In genomic region chr12:15772405-15773018, GRCh38 we compare ENCODE assay signal across 10 cellular contexts. TPM values are rescaled to one million over a fixed set of nuclear protein-coding genes. Genes with fewer than 3 reads are reported as not detected.
DNase-seq lines count a peak whose midpoint lies in the region; ATAC-seq and TF ChIP-seq lines count a peak whose summit lies in the region.
"Had no signal": no experiment of that assay in that cellular context is flagged by ENCODE, and none has a peak within 500 bp of the region (broad histone marks: within the 10 kb centered on the region; RNA-seq: fewer than 3 reads in every experiment).

No MANE protein-coding gene starts in this region.

- H3K27ac ChIP-seq in foreskin keratinocyte, result no peak overlapping the region
- H3K27ac ChIP-seq: ovary had no signal

- H3K4me1 ChIP-seq in foreskin keratinocyte, result no peaks in the 10 kb centered on the region

- peaks cover 7 to 10% of the 10 kb centered on the region in 2 donors for H3K27me3 Mint-ChIP-seq in natural killer cell (ENCODE audit: low read depth in 2 of 2)
- peaks cover 14 to 17% of the 10 kb centered on the region in 2 donors for H3K27me3 Mint-ChIP-seq in natural killer cell treated with Interleukin-12 subunit alpha and Interleukin-12 subunit beta and Interleukin-15 and Interleukin-18, amount 100 ng/mL, for 72 hours
- H3K27me3 Mint-ChIP-seq in activated T-helper 2 cell treated with anti-CD3 and anti-CD28 coated beads, Interferon-gamma antibody, Interleukin-2, Interleukin-4, amounts not matched to agents 10 μg/mL and 5 μg/mL and 100 μg/mL, durations not matched to agents 14 hours and 24 hours and 36 hours (ENCODE audit: low read depth), result peaks cover 7% of the 10 kb centered on the region

- no peaks in the 10 kb centered on the region for H3K36me3 Mint-ChIP-seq in natural killer cell
- no peaks in the 10 kb centered on the region for H3K36me3 Mint-ChIP-seq in natural killer cell treated with Interleukin-12 subunit alpha and Interleukin-12 subunit beta and Interleukin-15 and Interleukin-18, amount 100 ng/mL, for 72 hours
- no peaks in the 10 kb centered on the region for H3K36me3 Mint-ChIP-seq in activated T-helper 2 cell treated with anti-CD3 and anti-CD28 coated beads, Interferon-gamma antibody, Interleukin-2, Interleukin-4, amounts not matched to agents 10 μg/mL and 5 μg/mL and 100 μg/mL, durations not matched to agents 14 hours and 24 hours and 36 hours (ENCODE audit: low read depth)
- H3K36me3 Mint-ChIP-seq: activated naive CD4-positive, alpha-beta T cell treated with anti-CD3 and anti-CD28 coated beads, Interleukin-2, amount 50 U/mL, for 72 hours had no signal

- no peaks in the 10 kb centered on the region for H3K27me3 ChIP-seq in foreskin keratinocyte
- H3K27me3 ChIP-seq: ovary had no signal

- DNase-seq in natural killer cell (no peak), RPMI7951 (ENCODE audit: low read depth) (peak; percentile 40), foreskin keratinocyte (peak in 1 of 2 donors; percentile 34), activated gamma-delta T cell treated with Interleukin-2 at 50 U/mL for 16 hours (no peak), KG1 (lab: John Stamatoyannopoulos, UW) (no peak)
- DNase-seq in natural killer cell treated with Interleukin-12 subunit alpha and Interleukin-12 subunit beta and Interleukin-15 and Interleukin-18, amount 100 ng/mL, for 72 hours (ENCODE audit: low spot score), result no peak
- DNase-seq in effector CD8-positive, alpha-beta T cell (lab: John Stamatoyannopoulos, UW), result no peak
- DNase-seq in activated T-helper 2 cell treated with anti-CD3 and anti-CD28 coated beads, Interferon-gamma antibody, Interleukin-2, Interleukin-4, amounts not matched to agents 10 μg/mL and 5 μg/mL and 100 μg/mL, durations not matched to agents 14 hours and 24 hours and 36 hours (ENCODE audit: low spot score), result no peak
- DNase-seq: ovary had no signal

- peaks cover 0 to under 1% of the 10 kb centered on the region in 2 donors for H3K4me1 Mint-ChIP-seq in natural killer cell
- peaks cover under 1% of the 10 kb centered on the region in 2 donors for H3K4me1 Mint-ChIP-seq in natural killer cell treated with Interleukin-12 subunit alpha and Interleukin-12 subunit beta and Interleukin-15 and Interleukin-18, amount 100 ng/mL, for 72 hours (ENCODE audit: low read depth in 2 of 2)
- H3K4me1 Mint-ChIP-seq in activated T-helper 2 cell treated with anti-CD3 and anti-CD28 coated beads, Interferon-gamma antibody, Interleukin-2, Interleukin-4, amounts not matched to agents 10 μg/mL and 5 μg/mL and 100 μg/mL, durations not matched to agents 14 hours and 24 hours and 36 hours (ENCODE audit: low read depth), result peaks cover 4% of the 10 kb centered on the region

- no peak overlapping the region for H3K4me3 Mint-ChIP-seq in natural killer cell
- no peak overlapping the region for H3K4me3 Mint-ChIP-seq in natural killer cell treated with Interleukin-12 subunit alpha and Interleukin-12 subunit beta and Interleukin-15 and Interleukin-18, amount 100 ng/mL, for 72 hours
- H3K4me3 Mint-ChIP-seq in activated T-helper 2 cell treated with anti-CD3 and anti-CD28 coated beads, Interferon-gamma antibody, Interleukin-2, Interleukin-4, amounts not matched to agents 10 μg/mL and 5 μg/mL and 100 μg/mL, durations not matched to agents 14 hours and 24 hours and 36 hours (ENCODE audit: low read depth), result no peak overlapping the region

- TF ChIP-seq CTCF in natural killer cell (IDR thresholded peaks at IDR 0.05) (peak; percentile 43), foreskin keratinocyte (conservative IDR thresholded peaks at IDR 0.05) (peak; percentile 78)

- H3K27ac Mint-ChIP-seq in natural killer cell, result no peak overlapping the region
- no peak overlapping the region for H3K27ac Mint-ChIP-seq in natural killer cell treated with Interleukin-12 subunit alpha and Interleukin-12 subunit beta and Interleukin-15 and Interleukin-18, amount 100 ng/mL, for 72 hours
- no peak overlapping the region for H3K27ac Mint-ChIP-seq in activated T-helper 2 cell treated with anti-CD3 and anti-CD28 coated beads, Interferon-gamma antibody, Interleukin-2, Interleukin-4, amounts not matched to agents 10 μg/mL and 5 μg/mL and 100 μg/mL, durations not matched to agents 14 hours and 24 hours and 36 hours
- H3K27ac Mint-ChIP-seq: activated naive CD4-positive, alpha-beta T cell treated with anti-CD3 and anti-CD28 coated beads, Interleukin-2, amount 50 U/mL, for 72 hours had no signal

- no peaks in the 10 kb centered on the region for H3K9me3 Mint-ChIP-seq in natural killer cell
- H3K9me3 Mint-ChIP-seq in natural killer cell treated with Interleukin-12 subunit alpha and Interleukin-12 subunit beta and Interleukin-15 and Interleukin-18, amount 100 ng/mL, for 72 hours, result no peaks in the 10 kb centered on the region
- no peaks in the 10 kb centered on the region for H3K9me3 Mint-ChIP-seq in activated T-helper 2 cell treated with anti-CD3 and anti-CD28 coated beads, Interferon-gamma antibody, Interleukin-2, Interleukin-4, amounts not matched to agents 10 μg/mL and 5 μg/mL and 100 μg/mL, durations not matched to agents 14 hours and 24 hours and 36 hours
- H3K9me3 Mint-ChIP-seq: activated naive CD4-positive, alpha-beta T cell treated with anti-CD3 and anti-CD28 coated beads, Interleukin-2, amount 50 U/mL, for 72 hours had no signal

- intact Hi-C loops in natural killer cell (cut with micrococcal nuclease), result loop anchor here (1.0 kb wide), 1 partner anchor 84 kb away; no protein-coding TSS in a partner anchor
- intact Hi-C loops in activated T-helper 2 cell treated with anti-CD3 and anti-CD28 coated beads, Interferon-gamma antibody, Interleukin-2, Interleukin-4, amounts not matched to agents 10 μg/mL and 5 μg/mL and 100 μg/mL, durations not matched to agents 14 hours and 24 hours and 36 hours (cut with micrococcal nuclease), result no loop called here

- ATAC-seq in natural killer cell (no peak), foreskin keratinocyte (peak; percentile 39)
- no peak for ATAC-seq in natural killer cell treated with Interleukin-12 subunit alpha and Interleukin-12 subunit beta and Interleukin-15 and Interleukin-18, amount 100 ng/mL, for 72 hours
- ATAC-seq: activated naive CD4-positive, alpha-beta T cell treated with anti-CD3 and anti-CD28 coated beads, Interleukin-2, amount 50 U/mL, for 72 hours had no signal

RNA-seq across cellular contexts. Expression of gene EPS8, which starts 16.7 kb away (rescaled TPM):
- 1 to 10 TPM; 1.5 to 2.6 (median 1.5) TPM for total RNA-seq in natural killer cell
- 10 to 100 TPM; 38.0 to 46.2 TPM for total RNA-seq in natural killer cell treated with Interleukin-12 subunit alpha and Interleukin-12 subunit beta and Interleukin-15 and Interleukin-18, amount 100 ng/mL, for 72 hours
- total RNA-seq in RPMI7951 (2014; rRNA removed; shearing (Covaris generic)), result 34.4 and 38.4 TPM in 2 replicates
- total RNA-seq in foreskin keratinocyte, result 2.8 and 4.0 TPM in 2 replicates
- polyA plus RNA-seq in foreskin keratinocyte, result 0.62 and 1.3 TPM in 2 replicates
- 2.7 and 2.8 TPM in 2 replicates for total RNA-seq in activated T-helper 2 cell treated with anti-CD3 and anti-CD28 coated beads, Interferon-gamma antibody, Interleukin-2, Interleukin-4, amounts not matched to agents 10 μg/mL and 5 μg/mL and 100 μg/mL, durations not matched to agents 14 hours and 24 hours and 36 hours
